In genomic region chr14:71411766-71412165, GRCh38 we compare ENCODE assay signal across 25 cellular contexts.
DNase-seq lines count a peak whose midpoint lies in the region; ATAC-seq and TF ChIP-seq lines count a peak whose summit lies in the region.
"Had no signal": no experiment of that assay in that cellular context is flagged by ENCODE, and none has a peak within 500 bp of the region (broad histone marks: within the 10 kb centered on the region; RNA-seq: fewer than 3 reads in every experiment).

No MANE protein-coding gene starts in this region.

- H3F3A ChIP-seq in Loucy (ENCODE audit: low read depth) = peaks cover 6% of the 10 kb centered on the region; the same call in 1 of the 2 replicates

- peaks cover 48% of the 10 kb centered on the region for H3K4me1 Mint-ChIP-seq in activated T-cell treated with anti-CD3 and anti-CD28 coated beads, Interleukin-2, amount 50 U/mL, for 24 hours (ENCODE audit: low read depth)
- H3K4me1 Mint-ChIP-seq in dendritic cell treated with granulocyte-macrophage colony-stimulating factor and Interleukin-4, amounts not matched to agents 40 ng/mL and 50 ng/mL, for 4 days (ENCODE audit: low read depth) = peaks cover 41% of the 10 kb centered on the region
- peaks cover 30% of the 10 kb centered on the region for H3K4me1 Mint-ChIP-seq in endodermal cell
- peaks cover 31% of the 10 kb centered on the region for H3K4me1 Mint-ChIP-seq in CD4-positive, alpha-beta T cell (ENCODE audit: low read depth)

- WGBS in spleen, 5 donors = 83 to 97% (median 94%) methylated on average over 2 of the region's 2 CpGs
- 94% methylated on average over 2 of the region's 2 CpGs; no CpG with 5 or more reads in 1 of the 2 experiments for WGBS in endodermal cell (ENCODE audit: insufficient coverage in 1 of 2, insufficient read length in 1 of 2), 2 experiments

- peak overlapping the region; percentile 57 for H3K27ac Mint-ChIP-seq in activated T-cell treated with anti-CD3 and anti-CD28 coated beads, Interleukin-2, amount 50 U/mL, for 24 hours
- peak overlapping the region; percentile 33 for H3K27ac Mint-ChIP-seq in dendritic cell treated with granulocyte-macrophage colony-stimulating factor and Interleukin-4, amounts not matched to agents 40 ng/mL and 50 ng/mL, for 4 days
- H3K27ac Mint-ChIP-seq in endodermal cell = no peak overlapping the region
- H3K27ac Mint-ChIP-seq in CD4-positive, alpha-beta T cell = no peak overlapping the region
- H3K27ac Mint-ChIP-seq: type B pancreatic cell had no signal

- H3K4me3 ChIP-seq in Loucy (ENCODE audit: low read length, poor library complexity, severe bottlenecking) (no peak overlapping the region), spleen (no peak overlapping the region), endodermal cell (ENCODE audit: low read length) (no peak overlapping the region)
- H3K4me3 ChIP-seq: BLaER1, ovary, right atrium auricular region, smooth muscle cell had no signal

- CTCF ChIA-PET in CD4-positive, alpha-beta T cell (lab: Charles Lee) = no interaction called here

- H3K9me2 ChIP-seq in Loucy (replicated peaks; ENCODE audit: low read depth, low read length) = no peaks in the 10 kb centered on the region

- H3K27me3 ChIP-seq in Loucy (ENCODE audit: insufficient read depth, low read length, poor library complexity, severe bottlenecking) (no peaks in the 10 kb centered on the region), spleen (replicated peaks in 1 of 7) (no peaks in the 10 kb centered on the region), endodermal cell (ENCODE audit: control insufficient read depth, insufficient read depth, low read length, poor library complexity, severe bottlenecking) (no peaks in the 10 kb centered on the region)
- H3K27me3 ChIP-seq in CD4-positive, alpha-beta T cell (ENCODE audit: control insufficient read depth, insufficient read depth, low read length) = no peaks in the 10 kb centered on the region
- H3K27me3 ChIP-seq: BLaER1, ovary, right atrium auricular region had no signal

- ATAC-seq in CD4-positive, alpha-beta T cell (ENCODE audit: poor library complexity) = no peak
- ATAC-seq: SK-N-SH treated with all-trans-retinoic acid at 6 μM for 48 hours had no signal

- intact Hi-C loops in dendritic cell treated with granulocyte-macrophage colony-stimulating factor and Interleukin-4, amounts not matched to agents 40 ng/mL and 50 ng/mL, for 4 days (cut with micrococcal nuclease) = no loop called here
- intact Hi-C loops in spleen (cut with DNase I; ENCODE audit: low total_unique reads) = no loop called here
- intact Hi-C loops in CD4-positive, alpha-beta T cell (cut with DNase I, micrococcal nuclease) = no loop called here

- H3K9me3 ChIP-seq in Loucy (ENCODE audit: insufficient read depth, low read depth, low read length) = no peaks in the 10 kb centered on the region
- no peaks in the 10 kb centered on the region for H3K9me3 ChIP-seq in spleen
- no peaks in the 10 kb centered on the region for H3K9me3 ChIP-seq in endodermal cell (ENCODE audit: control insufficient read depth, low read length)
- H3K9me3 ChIP-seq in CD4-positive, alpha-beta T cell (ENCODE audit: control insufficient read depth, low read length) = no peaks in the 10 kb centered on the region
- H3K9me3 ChIP-seq: Caco-2, ovary, right atrium auricular region had no signal

- no peaks in the 10 kb centered on the region for H3K27me3 Mint-ChIP-seq in activated T-cell treated with anti-CD3 and anti-CD28 coated beads, Interleukin-2, amount 50 U/mL, for 24 hours
- no peaks in the 10 kb centered on the region for H3K27me3 Mint-ChIP-seq in dendritic cell treated with granulocyte-macrophage colony-stimulating factor and Interleukin-4, amounts not matched to agents 40 ng/mL and 50 ng/mL, for 4 days
- no peaks in the 10 kb centered on the region for H3K27me3 Mint-ChIP-seq in endodermal cell (ENCODE audit: insufficient read depth)
- no peaks in the 10 kb centered on the region for H3K27me3 Mint-ChIP-seq in CD4-positive, alpha-beta T cell
- H3K27me3 Mint-ChIP-seq: type B pancreatic cell had no signal

- no peaks in the 10 kb centered on the region for H3K9me3 Mint-ChIP-seq in activated T-cell treated with anti-CD3 and anti-CD28 coated beads, Interleukin-2, amount 50 U/mL, for 24 hours
- no peaks in the 10 kb centered on the region for H3K9me3 Mint-ChIP-seq in dendritic cell treated with granulocyte-macrophage colony-stimulating factor and Interleukin-4, amounts not matched to agents 40 ng/mL and 50 ng/mL, for 4 days
- peaks cover 3% of the 10 kb centered on the region for H3K9me3 Mint-ChIP-seq in endodermal cell
- no peaks in the 10 kb centered on the region for H3K9me3 Mint-ChIP-seq in CD4-positive, alpha-beta T cell

- H3K36me3 Mint-ChIP-seq in activated T-cell treated with anti-CD3 and anti-CD28 coated beads, Interleukin-2, amount 50 U/mL, for 24 hours (ENCODE audit: low read depth) = peaks cover 28% of the 10 kb centered on the region
- peaks cover 9% of the 10 kb centered on the region for H3K36me3 Mint-ChIP-seq in dendritic cell treated with granulocyte-macrophage colony-stimulating factor and Interleukin-4, amounts not matched to agents 40 ng/mL and 50 ng/mL, for 4 days (ENCODE audit: low read depth)
- H3K36me3 Mint-ChIP-seq in endodermal cell (ENCODE audit: low read depth) = peaks cover 19% of the 10 kb centered on the region
- peaks cover 13% of the 10 kb centered on the region for H3K36me3 Mint-ChIP-seq in CD4-positive, alpha-beta T cell (ENCODE audit: low read depth)

- POLR2A ChIA-PET in CD4-positive, alpha-beta T cell (lab: Charles Lee) = no interaction called here

- peaks cover 81% of the 10 kb centered on the region for H3K4me1 ChIP-seq in Loucy (ENCODE audit: insufficient read depth, low read length, poor library complexity, severe bottlenecking)
- peaks cover 0 to 80% (median 33%) of the 10 kb centered on the region in 6 donors for H3K4me1 ChIP-seq in spleen
- peaks cover 19% of the 10 kb centered on the region for H3K4me1 ChIP-seq in endodermal cell (ENCODE audit: control insufficient read depth, insufficient read depth, low read length)
- H3K4me1 ChIP-seq: BLaER1, Caco-2, right atrium auricular region had no signal

- H3K9ac ChIP-seq in Loucy (ENCODE audit: low read depth, low read length, poor library complexity, severe bottlenecking) = peak overlapping the region; percentile 63
- no peak overlapping the region for H3K9ac ChIP-seq in endodermal cell (ENCODE audit: extremely low read depth, low read length, poor library complexity, severe bottlenecking)
- H3K9ac ChIP-seq: BLaER1 had no signal

- H3K4me3 Mint-ChIP-seq in activated T-cell treated with anti-CD3 and anti-CD28 coated beads, Interleukin-2, amount 50 U/mL, for 24 hours = no peak overlapping the region
- H3K4me3 Mint-ChIP-seq in dendritic cell treated with granulocyte-macrophage colony-stimulating factor and Interleukin-4, amounts not matched to agents 40 ng/mL and 50 ng/mL, for 4 days = no peak overlapping the region
- H3K4me3 Mint-ChIP-seq in endodermal cell = no peak overlapping the region
- no peak overlapping the region for H3K4me3 Mint-ChIP-seq in CD4-positive, alpha-beta T cell
- H3K4me3 Mint-ChIP-seq: type B pancreatic cell had no signal

- peaks cover 98% of the 10 kb centered on the region for H3K79me2 ChIP-seq in Loucy (ENCODE audit: insufficient read depth, low read length)

- H3K27ac ChIP-seq in spleen (peak overlapping the region in 6 of 8 donors; percentile 30 to 60 (median 54)), endodermal cell (ENCODE audit: low read depth, low read length) (no peak overlapping the region)
- no peak overlapping the region for H3K27ac ChIP-seq in CD4-positive, alpha-beta T cell (ENCODE audit: low read depth, low read length)
- H3K27ac ChIP-seq: BLaER1, HL-60, ovary, right atrium auricular region, WERI-Rb-1 had no signal

- H3K4me2 ChIP-seq in Loucy (ENCODE audit: low read depth, low read length, poor library complexity, severe bottlenecking) = peak overlapping the region; percentile 49
- H3K4me2 ChIP-seq: BLaER1, smooth muscle cell had no signal

- 0 out of 2 replicates have a peak, but pooled peaks cover 3% of the 10 kb centered on the region for H3K36me3 ChIP-seq in Loucy (ENCODE audit: insufficient read depth, low read length)
- H3K36me3 ChIP-seq in spleen = peaks cover 0 to 10% (median 0%) of the 10 kb centered on the region in 6 donors
- H3K36me3 ChIP-seq in endodermal cell (ENCODE audit: control insufficient read depth, insufficient read depth, low read length) = peaks cover 12% of the 10 kb centered on the region
- H3K36me3 ChIP-seq: BLaER1, ovary, right atrium auricular region had no signal

- DNase-seq in activated T-cell treated with anti-CD3 and anti-CD28 coated beads, Interleukin-2, amount 50 U/mL, for 24 hours = no peak
- no peak for DNase-seq in activated T-cell treated with anti-CD3 and anti-CD28 coated beads, Interleukin-2, amount 50 U/mL, for 1 hour
- DNase-seq in spleen (no peak), endodermal cell (no peak)
- no peak for DNase-seq in effector CD4-positive, alpha-beta T cell
- no peak for DNase-seq in CD4-positive, alpha-beta T cell
- DNase-seq: ACHN; activated CD8-positive, alpha-beta memory T cell treated with anti-CD3 and anti-CD28 coated beads, Interleukin-2, amount 50 U/mL, for 48 hours; activated gamma-delta T cell treated with Interleukin-2 at 50 U/mL for 16 hours; Caco-2; GDM1; glutamatergic neuron; NCI-H1436 treated with DMSO at 0.1 percent for 48 hours; NCI-H446 treated with DMSO at 0.1 percent for 48 hours; ovary; stimulated activated CD4-positive, alpha-beta T cell treated with anti-CD3 and anti-CD28 coated beads, Interleukin-2, amount 100 ng/mL, for 24 hours; WERI-Rb-1 had no signal

- no peak for TF ChIP-seq POLR2A in spleen (IDR thresholded peaks at IDR 0.05)

- H4K20me1 ChIP-seq in Loucy (ENCODE audit: insufficient read depth, low read length, poor library complexity, severe bottlenecking) = no peaks in the 10 kb centered on the region
- H4K20me1 ChIP-seq: BLaER1 had no signal

- no peak for TF ChIP-seq CTCF in Loucy (conservative IDR thresholded peaks at IDR 0.05; ENCODE audit: low read length)
- TF ChIP-seq CTCF in spleen (IDR thresholded peaks at IDR 0.05 in 8 of 11, conservative IDR thresholded peaks at IDR 0.05 in 3 of 11) = no peak
- no peak for TF ChIP-seq CTCF in endodermal cell (conservative IDR thresholded peaks at IDR 0.05)
- TF ChIP-seq CTCF in CD4-positive, alpha-beta T cell (IDR thresholded peaks at IDR 0.05) = no peak

- no peak overlapping the region for H2AFZ ChIP-seq in Loucy (ENCODE audit: low read length)

Comparison
In these comparisons a context has a peak if more than half of its experiments do, and no peak if none do; other contexts are left out.
1. H3K27ac Mint-ChIP-seq: peak in activated T-cell treated with anti-CD3 and anti-CD28 coated beads, Interleukin-2, amount 50 U/mL, for 24 hours (single experiment) and dendritic cell treated with granulocyte-macrophage colony-stimulating factor and Interleukin-4, amounts not matched to agents 40 ng/mL and 50 ng/mL, for 4 days (single experiment); none in endodermal cell (single experiment) and CD4-positive, alpha-beta T cell (single experiment).
2. H3K27ac ChIP-seq: peak in spleen (6 of 8); none in endodermal cell (single experiment) and CD4-positive, alpha-beta T cell (single experiment).